1 cellular context compared by ENCODE assay signal in the genomic region with DNA sequence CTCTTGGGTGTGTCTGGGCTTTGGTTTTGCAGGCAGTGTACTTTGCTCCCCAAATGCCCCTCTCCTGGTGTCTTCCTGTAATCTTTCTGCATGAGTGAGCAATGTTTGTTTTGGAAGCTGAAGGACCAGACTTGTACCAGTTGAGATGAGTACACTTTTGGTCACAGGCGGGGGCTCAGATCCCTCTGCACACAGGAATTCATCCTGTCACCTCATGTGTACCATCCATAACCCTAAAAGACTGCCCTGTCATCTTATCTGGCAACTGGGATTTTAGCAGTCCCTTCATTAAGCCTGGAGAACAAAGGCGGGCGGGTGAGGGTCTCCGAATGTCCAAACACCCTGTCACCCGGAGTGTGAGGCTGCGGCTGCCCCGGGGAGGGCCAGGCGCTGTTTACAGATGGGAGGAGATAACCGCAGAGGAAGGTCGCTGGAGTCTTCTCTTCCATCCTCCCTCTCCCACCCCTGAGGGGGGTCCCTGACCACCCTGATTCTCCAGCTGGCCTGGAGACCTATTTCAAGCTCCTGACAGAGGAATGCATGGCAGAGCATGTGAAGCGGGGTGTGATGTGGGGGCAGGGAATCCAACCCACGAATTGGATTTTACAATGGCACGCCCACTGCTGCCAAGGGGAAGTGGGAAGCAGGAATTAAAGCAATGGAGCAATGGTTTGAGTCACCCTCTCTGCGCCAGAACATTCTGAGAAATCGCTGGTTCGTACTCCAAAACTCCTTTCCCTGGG.
A peak's percentile ranks its signal among the peaks of the same experiment; 100 is the strongest.
TF ChIP-seq lines count a peak whose summit lies in the region.

No MANE protein-coding gene starts in this region.

TF ChIP-seq in HepG2, 621 proteins besides CTCF, POLR2A, EP300 and RAD21 (continued from another document and continues in another):
- TF ChIP-seq ZNF276 (CRISPR knock-in tag; IDR thresholded peaks at IDR 0.05; ENCODE audit: low read depth) (no peak), CBFB (CRISPR knock-in tag; IDR thresholded peaks at IDR 0.05) (0 out of 2 replicates have a peak, but pooled peaks have one; percentile 26), XRCC5 (optimal IDR thresholded peaks at IDR 0.05; ENCODE audit: low read length) (peak; percentile 72), SYNCRIP (IDR thresholded peaks at IDR 0.05; ENCODE audit: insufficient read depth, low read depth, low read length) (no peak), CREB1 (IDR thresholded peaks at IDR 0.05) (no peak), CREB1 (CRISPR knock-in tag; IDR thresholded peaks at IDR 0.05) (peak; percentile 26; the same call in 1 of the 2 replicates), IKZF1 (IDR thresholded peaks at IDR 0.05) (no peak), ZNF839 (CRISPR knock-in tag; IDR thresholded peaks at IDR 0.05; ENCODE audit: borderline replicate concordance) (no peak), XBP1 (CRISPR knock-in tag; IDR thresholded peaks at IDR 0.05) (no peak), ZNF230 (CRISPR knock-in tag; IDR thresholded peaks at IDR 0.05) (no peak), ZFP90 (CRISPR knock-in tag; IDR thresholded peaks at IDR 0.05; ENCODE audit: borderline replicate concordance) (no peak), TBX2 (CRISPR knock-in tag; IDR thresholded peaks at IDR 0.05; ENCODE audit: borderline replicate concordance) (peak; percentile 69), RARA (CRISPR knock-in tag; IDR thresholded peaks at IDR 0.05) (0 out of 2 replicates have a peak, but pooled peaks have one; percentile 16), SRY (CRISPR knock-in tag; IDR thresholded peaks at IDR 0.05) (no peak), PAX8 (CRISPR knock-in tag; IDR thresholded peaks at IDR 0.05; ENCODE audit: borderline replicate concordance) (no peak), ZNF275 (CRISPR knock-in tag; IDR thresholded peaks at IDR 0.05; ENCODE audit: borderline replicate concordance) (no peak), KLF6 (CRISPR knock-in tag; IDR thresholded peaks at IDR 0.05) (no peak), ZNF788 (CRISPR knock-in tag; IDR thresholded peaks at IDR 0.05; ENCODE audit: borderline replicate concordance) (no peak), EZH2 (conservative IDR thresholded peaks at IDR 0.05; ENCODE audit: low read depth, low read length) (no peak), GATAD1 (CRISPR knock-in tag; IDR thresholded peaks at IDR 0.05) (no peak), NCOA2 (CRISPR knock-in tag; IDR thresholded peaks at IDR 0.05) (peak; percentile 70; the same call in 1 of the 2 replicates), KMT2B (CRISPR knock-in tag; IDR thresholded peaks at IDR 0.05) (no peak), ZNF879 (CRISPR knock-in tag; IDR thresholded peaks at IDR 0.05) (no peak), ZNF552 (CRISPR knock-in tag; IDR thresholded peaks at IDR 0.05; ENCODE audit: borderline replicate concordance) (no peak), ZNF577 (CRISPR knock-in tag; IDR thresholded peaks at IDR 0.05; ENCODE audit: borderline replicate concordance, low read depth) (no peak), CEBPB (IDR thresholded peaks at IDR 0.05; ENCODE audit: borderline replicate concordance, low read depth, low read length) (no peak), ZEB1 (IDR thresholded peaks at IDR 0.05; ENCODE audit: insufficient replicate concordance, low read depth) (no peak), SCMH1 (CRISPR knock-in tag; IDR thresholded peaks at IDR 0.05; ENCODE audit: borderline replicate concordance) (no peak), ZNF616 (CRISPR knock-in tag; IDR thresholded peaks at IDR 0.05; ENCODE audit: low read depth) (no peak), ZNF556 (CRISPR knock-in tag; IDR thresholded peaks at IDR 0.05; ENCODE audit: borderline replicate concordance) (no peak), ZNF446 (CRISPR knock-in tag; IDR thresholded peaks at IDR 0.05) (no peak), NFIB (CRISPR knock-in tag; IDR thresholded peaks at IDR 0.05; ENCODE audit: borderline replicate concordance) (no peak), KDM5A (IDR thresholded peaks at IDR 0.05; ENCODE audit: borderline replicate concordance, low read length) (no peak), ELF4 (CRISPR knock-in tag; IDR thresholded peaks at IDR 0.05; ENCODE audit: borderline replicate concordance) (no peak), HOXA3 (CRISPR knock-in tag; IDR thresholded peaks at IDR 0.05) (no peak), ATRX (CRISPR knock-in tag; IDR thresholded peaks at IDR 0.05; ENCODE audit: borderline replicate concordance) (no peak), NFYB (CRISPR knock-in tag; IDR thresholded peaks at IDR 0.05) (no peak), CBX2 (IDR thresholded peaks at IDR 0.05; ENCODE audit: low read depth, low read length) (no peak), CBX2 (CRISPR knock-in tag; IDR thresholded peaks at IDR 0.05; ENCODE audit: low read depth) (no peak), POLR2AphosphoS2 (IDR thresholded peaks at IDR 0.05; ENCODE audit: low read depth, low read length) (no peak), TARDBP (CRISPR knock-in tag; IDR thresholded peaks at IDR 0.05) (peak; percentile 40; the same call in 1 of the 2 replicates), NR2F6 (IDR thresholded peaks at IDR 0.05) (peak; percentile 73), NR2F6 (CRISPR knock-in tag; IDR thresholded peaks at IDR 0.05) (peak; percentile 41)
- TF ChIP-seq, protein P1, sequence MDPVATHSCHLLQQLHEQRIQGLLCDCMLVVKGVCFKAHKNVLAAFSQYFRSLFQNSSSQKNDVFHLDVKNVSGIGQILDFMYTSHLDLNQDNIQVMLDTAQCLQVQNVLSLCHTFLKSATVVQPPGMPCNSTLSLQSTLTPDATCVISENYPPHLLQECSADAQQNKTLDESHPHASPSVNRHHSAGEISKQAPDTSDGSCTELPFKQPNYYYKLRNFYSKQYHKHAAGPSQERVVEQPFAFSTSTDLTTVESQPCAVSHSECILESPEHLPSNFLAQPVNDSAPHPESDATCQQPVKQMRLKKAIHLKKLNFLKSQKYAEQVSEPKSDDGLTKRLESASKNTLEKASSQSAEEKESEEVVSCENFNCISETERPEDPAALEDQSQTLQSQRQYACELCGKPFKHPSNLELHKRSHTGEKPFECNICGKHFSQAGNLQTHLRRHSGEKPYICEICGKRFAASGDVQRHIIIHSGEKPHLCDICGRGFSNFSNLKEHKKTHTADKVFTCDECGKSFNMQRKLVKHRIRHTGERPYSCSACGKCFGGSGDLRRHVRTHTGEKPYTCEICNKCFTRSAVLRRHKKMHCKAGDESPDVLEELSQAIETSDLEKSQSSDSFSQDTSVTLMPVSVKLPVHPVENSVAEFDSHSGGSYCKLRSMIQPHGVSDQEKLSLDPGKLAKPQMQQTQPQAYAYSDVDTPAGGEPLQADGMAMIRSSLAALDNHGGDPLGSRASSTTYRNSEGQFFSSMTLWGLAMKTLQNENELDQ (CRISPR knock-in tag; IDR thresholded peaks at IDR 0.05; ENCODE audit: borderline replicate concordance): no peak
- TF ChIP-seq, protein P2, sequence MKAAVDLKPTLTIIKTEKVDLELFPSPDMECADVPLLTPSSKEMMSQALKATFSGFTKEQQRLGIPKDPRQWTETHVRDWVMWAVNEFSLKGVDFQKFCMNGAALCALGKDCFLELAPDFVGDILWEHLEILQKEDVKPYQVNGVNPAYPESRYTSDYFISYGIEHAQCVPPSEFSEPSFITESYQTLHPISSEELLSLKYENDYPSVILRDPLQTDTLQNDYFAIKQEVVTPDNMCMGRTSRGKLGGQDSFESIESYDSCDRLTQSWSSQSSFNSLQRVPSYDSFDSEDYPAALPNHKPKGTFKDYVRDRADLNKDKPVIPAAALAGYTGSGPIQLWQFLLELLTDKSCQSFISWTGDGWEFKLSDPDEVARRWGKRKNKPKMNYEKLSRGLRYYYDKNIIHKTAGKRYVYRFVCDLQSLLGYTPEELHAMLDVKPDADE (CRISPR knock-in tag; IDR thresholded peaks at IDR 0.05): no peak
- TF ChIP-seq, protein P3, sequence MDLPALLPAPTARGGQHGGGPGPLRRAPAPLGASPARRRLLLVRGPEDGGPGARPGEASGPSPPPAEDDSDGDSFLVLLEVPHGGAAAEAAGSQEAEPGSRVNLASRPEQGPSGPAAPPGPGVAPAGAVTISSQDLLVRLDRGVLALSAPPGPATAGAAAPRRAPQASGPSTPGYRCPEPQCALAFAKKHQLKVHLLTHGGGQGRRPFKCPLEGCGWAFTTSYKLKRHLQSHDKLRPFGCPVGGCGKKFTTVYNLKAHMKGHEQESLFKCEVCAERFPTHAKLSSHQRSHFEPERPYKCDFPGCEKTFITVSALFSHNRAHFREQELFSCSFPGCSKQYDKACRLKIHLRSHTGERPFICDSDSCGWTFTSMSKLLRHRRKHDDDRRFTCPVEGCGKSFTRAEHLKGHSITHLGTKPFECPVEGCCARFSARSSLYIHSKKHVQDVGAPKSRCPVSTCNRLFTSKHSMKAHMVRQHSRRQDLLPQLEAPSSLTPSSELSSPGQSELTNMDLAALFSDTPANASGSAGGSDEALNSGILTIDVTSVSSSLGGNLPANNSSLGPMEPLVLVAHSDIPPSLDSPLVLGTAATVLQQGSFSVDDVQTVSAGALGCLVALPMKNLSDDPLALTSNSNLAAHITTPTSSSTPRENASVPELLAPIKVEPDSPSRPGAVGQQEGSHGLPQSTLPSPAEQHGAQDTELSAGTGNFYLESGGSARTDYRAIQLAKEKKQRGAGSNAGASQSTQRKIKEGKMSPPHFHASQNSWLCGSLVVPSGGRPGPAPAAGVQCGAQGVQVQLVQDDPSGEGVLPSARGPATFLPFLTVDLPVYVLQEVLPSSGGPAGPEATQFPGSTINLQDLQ (CRISPR knock-in tag; IDR thresholded peaks at IDR 0.05): no peak
- TF ChIP-seq, protein P4, sequence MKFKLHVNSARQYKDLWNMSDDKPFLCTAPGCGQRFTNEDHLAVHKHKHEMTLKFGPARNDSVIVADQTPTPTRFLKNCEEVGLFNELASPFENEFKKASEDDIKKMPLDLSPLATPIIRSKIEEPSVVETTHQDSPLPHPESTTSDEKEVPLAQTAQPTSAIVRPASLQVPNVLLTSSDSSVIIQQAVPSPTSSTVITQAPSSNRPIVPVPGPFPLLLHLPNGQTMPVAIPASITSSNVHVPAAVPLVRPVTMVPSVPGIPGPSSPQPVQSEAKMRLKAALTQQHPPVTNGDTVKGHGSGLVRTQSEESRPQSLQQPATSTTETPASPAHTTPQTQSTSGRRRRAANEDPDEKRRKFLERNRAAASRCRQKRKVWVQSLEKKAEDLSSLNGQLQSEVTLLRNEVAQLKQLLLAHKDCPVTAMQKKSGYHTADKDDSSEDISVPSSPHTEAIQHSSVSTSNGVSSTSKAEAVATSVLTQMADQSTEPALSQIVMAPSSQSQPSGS (CRISPR knock-in tag; IDR thresholded peaks at IDR 0.05): no peak
- TF ChIP-seq, protein P5, sequence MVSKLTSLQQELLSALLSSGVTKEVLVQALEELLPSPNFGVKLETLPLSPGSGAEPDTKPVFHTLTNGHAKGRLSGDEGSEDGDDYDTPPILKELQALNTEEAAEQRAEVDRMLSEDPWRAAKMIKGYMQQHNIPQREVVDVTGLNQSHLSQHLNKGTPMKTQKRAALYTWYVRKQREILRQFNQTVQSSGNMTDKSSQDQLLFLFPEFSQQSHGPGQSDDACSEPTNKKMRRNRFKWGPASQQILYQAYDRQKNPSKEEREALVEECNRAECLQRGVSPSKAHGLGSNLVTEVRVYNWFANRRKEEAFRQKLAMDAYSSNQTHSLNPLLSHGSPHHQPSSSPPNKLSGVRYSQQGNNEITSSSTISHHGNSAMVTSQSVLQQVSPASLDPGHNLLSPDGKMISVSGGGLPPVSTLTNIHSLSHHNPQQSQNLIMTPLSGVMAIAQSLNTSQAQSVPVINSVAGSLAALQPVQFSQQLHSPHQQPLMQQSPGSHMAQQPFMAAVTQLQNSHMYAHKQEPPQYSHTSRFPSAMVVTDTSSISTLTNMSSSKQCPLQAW (CRISPR knock-in tag; IDR thresholded peaks at IDR 0.05): no peak
- TF ChIP-seq, protein P6, sequence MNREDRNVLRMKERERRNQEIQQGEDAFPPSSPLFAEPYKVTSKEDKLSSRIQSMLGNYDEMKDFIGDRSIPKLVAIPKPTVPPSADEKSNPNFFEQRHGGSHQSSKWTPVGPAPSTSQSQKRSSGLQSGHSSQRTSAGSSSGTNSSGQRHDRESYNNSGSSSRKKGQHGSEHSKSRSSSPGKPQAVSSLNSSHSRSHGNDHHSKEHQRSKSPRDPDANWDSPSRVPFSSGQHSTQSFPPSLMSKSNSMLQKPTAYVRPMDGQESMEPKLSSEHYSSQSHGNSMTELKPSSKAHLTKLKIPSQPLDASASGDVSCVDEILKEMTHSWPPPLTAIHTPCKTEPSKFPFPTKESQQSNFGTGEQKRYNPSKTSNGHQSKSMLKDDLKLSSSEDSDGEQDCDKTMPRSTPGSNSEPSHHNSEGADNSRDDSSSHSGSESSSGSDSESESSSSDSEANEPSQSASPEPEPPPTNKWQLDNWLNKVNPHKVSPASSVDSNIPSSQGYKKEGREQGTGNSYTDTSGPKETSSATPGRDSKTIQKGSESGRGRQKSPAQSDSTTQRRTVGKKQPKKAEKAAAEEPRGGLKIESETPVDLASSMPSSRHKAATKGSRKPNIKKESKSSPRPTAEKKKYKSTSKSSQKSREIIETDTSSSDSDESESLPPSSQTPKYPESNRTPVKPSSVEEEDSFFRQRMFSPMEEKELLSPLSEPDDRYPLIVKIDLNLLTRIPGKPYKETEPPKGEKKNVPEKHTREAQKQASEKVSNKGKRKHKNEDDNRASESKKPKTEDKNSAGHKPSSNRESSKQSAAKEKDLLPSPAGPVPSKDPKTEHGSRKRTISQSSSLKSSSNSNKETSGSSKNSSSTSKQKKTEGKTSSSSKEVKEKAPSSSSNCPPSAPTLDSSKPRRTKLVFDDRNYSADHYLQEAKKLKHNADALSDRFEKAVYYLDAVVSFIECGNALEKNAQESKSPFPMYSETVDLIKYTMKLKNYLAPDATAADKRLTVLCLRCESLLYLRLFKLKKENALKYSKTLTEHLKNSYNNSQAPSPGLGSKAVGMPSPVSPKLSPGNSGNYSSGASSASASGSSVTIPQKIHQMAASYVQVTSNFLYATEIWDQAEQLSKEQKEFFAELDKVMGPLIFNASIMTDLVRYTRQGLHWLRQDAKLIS (CRISPR knock-in tag; IDR thresholded peaks at IDR 0.05): no peak
